Comparison of ENCODE assay signal across 1 cellular context in the genomic region with DNA sequence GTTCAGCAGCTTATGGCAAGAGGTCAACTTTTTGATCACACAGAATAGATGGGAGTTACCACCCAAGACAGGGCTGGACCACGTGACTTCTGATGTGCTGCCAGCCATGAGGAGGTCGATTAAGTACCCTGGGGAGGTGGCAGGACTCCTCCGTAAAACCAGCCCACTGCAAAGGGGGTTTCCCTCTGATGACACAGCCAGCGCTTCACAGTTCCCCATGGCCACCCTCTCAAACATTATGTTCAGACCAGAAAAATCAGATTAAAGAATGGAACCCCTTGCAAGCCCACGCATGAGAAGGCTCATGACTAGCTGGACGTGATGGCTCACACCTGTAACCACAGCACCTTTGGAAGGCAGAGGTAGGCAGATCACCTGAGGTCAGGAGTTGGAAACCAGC.
TF ChIP-seq lines count a peak whose summit lies in the region.

No MANE protein-coding gene starts in this region.

TF ChIP-seq in GM12878, 131 proteins besides CTCF, POLR2A, EP300 and RAD21 (continued from another document):
- TF ChIP-seq, protein P1, sequence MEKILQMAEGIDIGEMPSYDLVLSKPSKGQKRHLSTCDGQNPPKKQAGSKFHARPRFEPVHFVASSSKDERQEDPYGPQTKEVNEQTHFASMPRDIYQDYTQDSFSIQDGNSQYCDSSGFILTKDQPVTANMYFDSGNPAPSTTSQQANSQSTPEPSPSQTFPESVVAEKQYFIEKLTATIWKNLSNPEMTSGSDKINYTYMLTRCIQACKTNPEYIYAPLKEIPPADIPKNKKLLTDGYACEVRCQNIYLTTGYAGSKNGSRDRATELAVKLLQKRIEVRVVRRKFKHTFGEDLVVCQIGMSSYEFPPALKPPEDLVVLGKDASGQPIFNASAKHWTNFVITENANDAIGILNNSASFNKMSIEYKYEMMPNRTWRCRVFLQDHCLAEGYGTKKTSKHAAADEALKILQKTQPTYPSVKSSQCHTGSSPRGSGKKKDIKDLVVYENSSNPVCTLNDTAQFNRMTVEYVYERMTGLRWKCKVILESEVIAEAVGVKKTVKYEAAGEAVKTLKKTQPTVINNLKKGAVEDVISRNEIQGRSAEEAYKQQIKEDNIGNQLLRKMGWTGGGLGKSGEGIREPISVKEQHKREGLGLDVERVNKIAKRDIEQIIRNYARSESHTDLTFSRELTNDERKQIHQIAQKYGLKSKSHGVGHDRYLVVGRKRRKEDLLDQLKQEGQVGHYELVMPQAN (conservative IDR thresholded peaks at IDR 0.05) = no peak
- TF ChIP-seq RUNX3 (IDR thresholded peaks at IDR 0.05; ENCODE audit: low read length) (0 out of 2 replicates have a peak, but pooled peaks have one; percentile 13), MYB (IDR thresholded peaks at IDR 0.05; ENCODE audit: borderline replicate concordance, low read depth, low read length) (no peak), ZNF24 (IDR thresholded peaks at IDR 0.05) (no peak), SMC3 (IDR thresholded peaks at IDR 0.05; ENCODE audit: borderline replicate concordance, low read length) (no peak), IKZF1 (conservative IDR thresholded peaks at IDR 0.05) (peak; percentile 7; the same call in 1 of the 2 replicates), MEF2B (IDR thresholded peaks at IDR 0.05; ENCODE audit: partially characterized antibody, poor library complexity, severe bottlenecking) (no peak), BMI1 (IDR thresholded peaks at IDR 0.05; ENCODE audit: borderline replicate concordance) (no peak), WRNIP1 (IDR thresholded peaks at IDR 0.05; ENCODE audit: borderline replicate concordance, low read depth, low read length) (no peak), BHLHE40 (IDR thresholded peaks at IDR 0.05; ENCODE audit: borderline replicate concordance in 1 of 2, low read depth in 2 of 2, low read length in 1 of 2) (peak in 1 of 2 experiments; percentile 33; a peak in 1 of 4 replicates), TARDBP (IDR thresholded peaks at IDR 0.05; ENCODE audit: borderline replicate concordance) (no peak), PAX8 (IDR thresholded peaks at IDR 0.05) (no peak), SPI1 (IDR thresholded peaks at IDR 0.05; ENCODE audit: borderline replicate concordance, insufficient read depth, low read depth, low read length) (peak; percentile 5; the same call in 1 of the 2 replicates), RCOR1 (conservative IDR thresholded peaks at IDR 0.05; ENCODE audit: low read depth, low read length) (no peak), NR2C1 (IDR thresholded peaks at IDR 0.05) (no peak), RAD51 (IDR thresholded peaks at IDR 0.05) (peak; percentile 91), ZNF622 (IDR thresholded peaks at IDR 0.05) (no peak), YBX1 (IDR thresholded peaks at IDR 0.05) (no peak), PAX5 (IDR thresholded peaks at IDR 0.05; ENCODE audit: borderline replicate concordance, low read depth, low read length) (0 out of 2 replicates have a peak, but pooled peaks have one; percentile 9), SREBF2 (IDR thresholded peaks at IDR 0.05; ENCODE audit: low read length) (no peak), ZNF207 (IDR thresholded peaks at IDR 0.05; ENCODE audit: borderline replicate concordance) (no peak), EZH2 (IDR thresholded peaks at IDR 0.05; ENCODE audit: borderline replicate concordance, control insufficient read depth, low read depth, low read length) (no peak), RB1 (IDR thresholded peaks at IDR 0.05; ENCODE audit: borderline replicate concordance) (no peak), ETV6 (conservative IDR thresholded peaks at IDR 0.05 in 1 of 2, IDR thresholded peaks at IDR 0.05 in 1 of 2; ENCODE audit: borderline replicate concordance in 1 of 2, low read depth in 1 of 2) (no peak), KDM1A (IDR thresholded peaks at IDR 0.05; ENCODE audit: borderline replicate concordance) (no peak)
- TF ChIP-seq, protein P2, sequence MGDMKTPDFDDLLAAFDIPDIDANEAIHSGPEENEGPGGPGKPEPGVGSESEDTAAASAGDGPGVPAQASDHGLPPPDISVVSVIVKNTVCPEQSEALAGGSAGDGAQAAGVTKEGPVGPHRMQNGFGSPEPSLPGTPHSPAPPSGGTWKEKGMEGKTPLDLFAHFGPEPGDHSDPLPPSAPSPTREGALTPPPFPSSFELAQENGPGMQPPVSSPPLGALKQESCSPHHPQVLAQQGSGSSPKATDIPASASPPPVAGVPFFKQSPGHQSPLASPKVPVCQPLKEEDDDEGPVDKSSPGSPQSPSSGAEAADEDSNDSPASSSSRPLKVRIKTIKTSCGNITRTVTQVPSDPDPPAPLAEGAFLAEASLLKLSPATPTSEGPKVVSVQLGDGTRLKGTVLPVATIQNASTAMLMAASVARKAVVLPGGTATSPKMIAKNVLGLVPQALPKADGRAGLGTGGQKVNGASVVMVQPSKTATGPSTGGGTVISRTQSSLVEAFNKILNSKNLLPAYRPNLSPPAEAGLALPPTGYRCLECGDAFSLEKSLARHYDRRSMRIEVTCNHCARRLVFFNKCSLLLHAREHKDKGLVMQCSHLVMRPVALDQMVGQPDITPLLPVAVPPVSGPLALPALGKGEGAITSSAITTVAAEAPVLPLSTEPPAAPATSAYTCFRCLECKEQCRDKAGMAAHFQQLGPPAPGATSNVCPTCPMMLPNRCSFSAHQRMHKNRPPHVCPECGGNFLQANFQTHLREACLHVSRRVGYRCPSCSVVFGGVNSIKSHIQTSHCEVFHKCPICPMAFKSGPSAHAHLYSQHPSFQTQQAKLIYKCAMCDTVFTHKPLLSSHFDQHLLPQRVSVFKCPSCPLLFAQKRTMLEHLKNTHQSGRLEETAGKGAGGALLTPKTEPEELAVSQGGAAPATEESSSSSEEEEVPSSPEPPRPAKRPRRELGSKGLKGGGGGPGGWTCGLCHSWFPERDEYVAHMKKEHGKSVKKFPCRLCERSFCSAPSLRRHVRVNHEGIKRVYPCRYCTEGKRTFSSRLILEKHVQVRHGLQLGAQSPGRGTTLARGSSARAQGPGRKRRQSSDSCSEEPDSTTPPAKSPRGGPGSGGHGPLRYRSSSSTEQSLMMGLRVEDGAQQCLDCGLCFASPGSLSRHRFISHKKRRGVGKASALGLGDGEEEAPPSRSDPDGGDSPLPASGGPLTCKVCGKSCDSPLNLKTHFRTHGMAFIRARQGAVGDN (IDR thresholded peaks at IDR 0.05) = 0 out of 2 replicates have a peak, but pooled peaks have one; percentile 39
- TF ChIP-seq, protein P3, sequence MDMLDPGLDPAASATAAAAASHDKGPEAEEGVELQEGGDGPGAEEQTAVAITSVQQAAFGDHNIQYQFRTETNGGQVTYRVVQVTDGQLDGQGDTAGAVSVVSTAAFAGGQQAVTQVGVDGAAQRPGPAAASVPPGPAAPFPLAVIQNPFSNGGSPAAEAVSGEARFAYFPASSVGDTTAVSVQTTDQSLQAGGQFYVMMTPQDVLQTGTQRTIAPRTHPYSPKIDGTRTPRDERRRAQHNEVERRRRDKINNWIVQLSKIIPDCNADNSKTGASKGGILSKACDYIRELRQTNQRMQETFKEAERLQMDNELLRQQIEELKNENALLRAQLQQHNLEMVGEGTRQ (IDR thresholded peaks at IDR 0.05; ENCODE audit: borderline replicate concordance, low read depth, low read length) = peak; percentile 10; the same call in 1 of the 2 replicates
- TF ChIP-seq, protein P4, sequence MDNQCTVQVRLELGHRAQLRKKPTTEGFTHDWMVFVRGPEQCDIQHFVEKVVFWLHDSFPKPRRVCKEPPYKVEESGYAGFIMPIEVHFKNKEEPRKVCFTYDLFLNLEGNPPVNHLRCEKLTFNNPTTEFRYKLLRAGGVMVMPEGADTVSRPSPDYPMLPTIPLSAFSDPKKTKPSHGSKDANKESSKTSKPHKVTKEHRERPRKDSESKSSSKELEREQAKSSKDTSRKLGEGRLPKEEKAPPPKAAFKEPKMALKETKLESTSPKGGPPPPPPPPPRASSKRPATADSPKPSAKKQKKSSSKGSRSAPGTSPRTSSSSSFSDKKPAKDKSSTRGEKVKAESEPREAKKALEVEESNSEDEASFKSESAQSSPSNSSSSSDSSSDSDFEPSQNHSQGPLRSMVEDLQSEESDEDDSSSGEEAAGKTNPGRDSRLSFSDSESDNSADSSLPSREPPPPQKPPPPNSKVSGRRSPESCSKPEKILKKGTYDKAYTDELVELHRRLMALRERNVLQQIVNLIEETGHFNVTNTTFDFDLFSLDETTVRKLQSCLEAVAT (IDR thresholded peaks at IDR 0.05) = peak; percentile 46; the same call in 1 of the 2 replicates
- TF ChIP-seq, protein P5, sequence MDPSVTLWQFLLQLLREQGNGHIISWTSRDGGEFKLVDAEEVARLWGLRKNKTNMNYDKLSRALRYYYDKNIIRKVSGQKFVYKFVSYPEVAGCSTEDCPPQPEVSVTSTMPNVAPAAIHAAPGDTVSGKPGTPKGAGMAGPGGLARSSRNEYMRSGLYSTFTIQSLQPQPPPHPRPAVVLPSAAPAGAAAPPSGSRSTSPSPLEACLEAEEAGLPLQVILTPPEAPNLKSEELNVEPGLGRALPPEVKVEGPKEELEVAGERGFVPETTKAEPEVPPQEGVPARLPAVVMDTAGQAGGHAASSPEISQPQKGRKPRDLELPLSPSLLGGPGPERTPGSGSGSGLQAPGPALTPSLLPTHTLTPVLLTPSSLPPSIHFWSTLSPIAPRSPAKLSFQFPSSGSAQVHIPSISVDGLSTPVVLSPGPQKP (IDR thresholded peaks at IDR 0.05; ENCODE audit: low read depth, low read length) = no peak
- TF ChIP-seq, protein P6, sequence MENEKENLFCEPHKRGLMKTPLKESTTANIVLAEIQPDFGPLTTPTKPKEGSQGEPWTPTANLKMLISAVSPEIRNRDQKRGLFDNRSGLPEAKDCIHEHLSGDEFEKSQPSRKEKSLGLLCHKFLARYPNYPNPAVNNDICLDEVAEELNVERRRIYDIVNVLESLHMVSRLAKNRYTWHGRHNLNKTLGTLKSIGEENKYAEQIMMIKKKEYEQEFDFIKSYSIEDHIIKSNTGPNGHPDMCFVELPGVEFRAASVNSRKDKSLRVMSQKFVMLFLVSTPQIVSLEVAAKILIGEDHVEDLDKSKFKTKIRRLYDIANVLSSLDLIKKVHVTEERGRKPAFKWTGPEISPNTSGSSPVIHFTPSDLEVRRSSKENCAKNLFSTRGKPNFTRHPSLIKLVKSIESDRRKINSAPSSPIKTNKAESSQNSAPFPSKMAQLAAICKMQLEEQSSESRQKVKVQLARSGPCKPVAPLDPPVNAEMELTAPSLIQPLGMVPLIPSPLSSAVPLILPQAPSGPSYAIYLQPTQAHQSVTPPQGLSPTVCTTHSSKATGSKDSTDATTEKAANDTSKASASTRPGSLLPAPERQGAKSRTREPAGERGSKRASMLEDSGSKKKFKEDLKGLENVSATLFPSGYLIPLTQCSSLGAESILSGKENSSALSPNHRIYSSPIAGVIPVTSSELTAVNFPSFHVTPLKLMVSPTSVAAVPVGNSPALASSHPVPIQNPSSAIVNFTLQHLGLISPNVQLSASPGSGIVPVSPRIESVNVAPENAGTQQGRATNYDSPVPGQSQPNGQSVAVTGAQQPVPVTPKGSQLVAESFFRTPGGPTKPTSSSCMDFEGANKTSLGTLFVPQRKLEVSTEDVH (IDR thresholded peaks at IDR 0.05; ENCODE audit: low read depth, partially characterized antibody) = no peak
- TF ChIP-seq, protein P7, sequence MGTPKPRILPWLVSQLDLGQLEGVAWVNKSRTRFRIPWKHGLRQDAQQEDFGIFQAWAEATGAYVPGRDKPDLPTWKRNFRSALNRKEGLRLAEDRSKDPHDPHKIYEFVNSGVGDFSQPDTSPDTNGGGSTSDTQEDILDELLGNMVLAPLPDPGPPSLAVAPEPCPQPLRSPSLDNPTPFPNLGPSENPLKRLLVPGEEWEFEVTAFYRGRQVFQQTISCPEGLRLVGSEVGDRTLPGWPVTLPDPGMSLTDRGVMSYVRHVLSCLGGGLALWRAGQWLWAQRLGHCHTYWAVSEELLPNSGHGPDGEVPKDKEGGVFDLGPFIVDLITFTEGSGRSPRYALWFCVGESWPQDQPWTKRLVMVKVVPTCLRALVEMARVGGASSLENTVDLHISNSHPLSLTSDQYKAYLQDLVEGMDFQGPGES (IDR thresholded peaks at IDR 0.05) = no peak
- TF ChIP-seq, protein P8, sequence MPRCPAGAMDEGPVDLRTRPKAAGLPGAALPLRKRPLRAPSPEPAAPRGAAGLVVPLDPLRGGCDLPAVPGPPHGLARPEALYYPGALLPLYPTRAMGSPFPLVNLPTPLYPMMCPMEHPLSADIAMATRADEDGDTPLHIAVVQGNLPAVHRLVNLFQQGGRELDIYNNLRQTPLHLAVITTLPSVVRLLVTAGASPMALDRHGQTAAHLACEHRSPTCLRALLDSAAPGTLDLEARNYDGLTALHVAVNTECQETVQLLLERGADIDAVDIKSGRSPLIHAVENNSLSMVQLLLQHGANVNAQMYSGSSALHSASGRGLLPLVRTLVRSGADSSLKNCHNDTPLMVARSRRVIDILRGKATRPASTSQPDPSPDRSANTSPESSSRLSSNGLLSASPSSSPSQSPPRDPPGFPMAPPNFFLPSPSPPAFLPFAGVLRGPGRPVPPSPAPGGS (IDR thresholded peaks at IDR 0.05; ENCODE audit: borderline replicate concordance, insufficient read depth, low read depth, low read length, poor library complexity, severe bottlenecking) = no peak
